ENCODE assay signal across 15 cellular contexts in the genomic region with DNA sequence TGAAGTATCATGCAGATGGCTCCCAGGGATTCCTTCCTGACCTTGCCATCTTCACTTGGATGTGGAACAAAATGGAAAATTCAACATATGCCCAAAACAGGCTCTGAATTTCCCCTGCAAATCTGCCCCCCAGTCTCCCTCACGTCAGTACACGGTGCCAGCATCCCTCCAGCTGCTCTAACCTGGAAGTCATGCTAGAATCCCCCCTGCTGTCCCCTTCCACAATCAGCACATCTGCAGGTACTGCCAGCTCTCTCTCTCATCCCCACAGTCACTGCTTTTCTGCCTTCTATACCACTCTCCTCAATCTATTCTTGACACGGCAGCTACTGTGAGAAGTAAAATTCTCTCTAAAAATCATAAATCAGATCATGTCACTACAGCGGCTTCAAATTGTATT. TPM values are rescaled to one million over a fixed set of nuclear protein-coding genes. Genes with fewer than 3 reads are reported as not detected.
DNase-seq lines count a peak whose midpoint lies in the region; FAIRE-seq and TF ChIP-seq lines count a peak whose summit lies in the region.
"Had no signal": no experiment of that assay in that cellular context is flagged by ENCODE, and none has a peak within 500 bp of the region (broad histone marks: within the 10 kb centered on the region; RNA-seq: fewer than 3 reads in every experiment).

No MANE protein-coding gene starts in this region.

- DNase-seq in T-helper 1 cell = no peak
- DNase-seq in activated CD4-positive, alpha-beta memory T cell treated with anti-CD3 and anti-CD28 coated beads, Interleukin-2, amount 10 ng/mL, durations not matched to agents 7 days and 5 days = no peak
- DNase-seq in urothelium cell line (ENCODE audit: low spot score) = no peak
- no peak for DNase-seq in D721Med (ENCODE audit: insufficient read length, low spot score)
- DNase-seq: NCI-H187 treated with DMSO at 0.1 percent for 48 hours had no signal

- peak overlapping the region; percentile 62 for H3K27ac ChIP-seq in neutrophil
- H3K27ac ChIP-seq: gastrocnemius medialis had no signal

- POLR2A ChIA-PET in activated CD4-positive, alpha-beta memory T cell treated with anti-CD3 and anti-CD28 coated beads, Interleukin-2, amount 10 ng/mL, durations not matched to agents 7 days and 5 days (lab: Charles Lee) = interaction anchor here (0.8 to 1.7 kb wide), 14 partner anchors 9 to 606 kb away, joined by 3 to 34 read pairs (median 5); a partner anchor contains a TSS

- H3K4me3 ChIP-seq in neutrophil (ENCODE audit: low read depth in 1 of 2, low read length in 1 of 2) = peak overlapping the region in 1 of 2 experiments; percentile 38
- H3K4me3 ChIP-seq: gastrocnemius medialis had no signal

- FAIRE-seq in urothelium cell line (lab: Jason Lieb, UNC) (no peak), D721Med (lab: Jason Lieb, UNC) (no peak)
- FAIRE-seq: HTR-8/SVneo had no signal

- peaks cover 14% of the 10 kb centered on the region for H3K27me3 Mint-ChIP-seq in T-helper 1 cell treated with Interleukin-12 subunit alpha and Interleukin-12 subunit beta and Interleukin-4 antibody, amounts not matched to agents 30 μg/mL and 1 μg/mL, for 36 hours (ENCODE audit: low read depth)
- no peaks in the 10 kb centered on the region for H3K27me3 Mint-ChIP-seq in activated CD4-positive, alpha-beta memory T cell treated with anti-CD3 and anti-CD28 coated beads, Interleukin-2, amount 10 ng/mL, durations not matched to agents 7 days and 5 days

- CTCF ChIA-PET in activated CD4-positive, alpha-beta memory T cell treated with anti-CD3 and anti-CD28 coated beads, Interleukin-2, amount 10 ng/mL, durations not matched to agents 7 days and 5 days (lab: Charles Lee) = interaction anchor here (0.7 to 1.6 kb wide), 9 partner anchors 9 to 602 kb away, joined by 3 to 6 read pairs (median 4); a partner anchor contains a TSS

- H3K27me3 ChIP-seq in neutrophil = no peaks in the 10 kb centered on the region
- H3K27me3 ChIP-seq: gastrocnemius medialis had no signal

- peak overlapping the region; percentile 86 for H3K27ac Mint-ChIP-seq in T-helper 1 cell treated with Interleukin-12 subunit alpha and Interleukin-12 subunit beta and Interleukin-4 antibody, amounts not matched to agents 30 μg/mL and 1 μg/mL, for 36 hours
- peak overlapping the region; percentile 74 for H3K27ac Mint-ChIP-seq in activated CD4-positive, alpha-beta memory T cell treated with anti-CD3 and anti-CD28 coated beads, Interleukin-2, amount 10 ng/mL, durations not matched to agents 7 days and 5 days

- H3K4me3 Mint-ChIP-seq in T-helper 1 cell treated with Interleukin-12 subunit alpha and Interleukin-12 subunit beta and Interleukin-4 antibody, amounts not matched to agents 30 μg/mL and 1 μg/mL, for 36 hours = peak overlapping the region; percentile 73
- H3K4me3 Mint-ChIP-seq in activated CD4-positive, alpha-beta memory T cell treated with anti-CD3 and anti-CD28 coated beads, Interleukin-2, amount 10 ng/mL, durations not matched to agents 7 days and 5 days = peak overlapping the region; percentile 25

- no peaks in the 10 kb centered on the region for H3K9me3 ChIP-seq in neutrophil
- H3K9me3 ChIP-seq: gastrocnemius medialis had no signal

- H3K36me3 Mint-ChIP-seq in T-helper 1 cell treated with Interleukin-12 subunit alpha and Interleukin-12 subunit beta and Interleukin-4 antibody, amounts not matched to agents 30 μg/mL and 1 μg/mL, for 36 hours (ENCODE audit: low read depth) = peaks cover 12% of the 10 kb centered on the region
- peaks cover 38% of the 10 kb centered on the region for H3K36me3 Mint-ChIP-seq in activated CD4-positive, alpha-beta memory T cell treated with anti-CD3 and anti-CD28 coated beads, Interleukin-2, amount 10 ng/mL, durations not matched to agents 7 days and 5 days (ENCODE audit: low read depth)

- H3K9me3 Mint-ChIP-seq in T-helper 1 cell treated with Interleukin-12 subunit alpha and Interleukin-12 subunit beta and Interleukin-4 antibody, amounts not matched to agents 30 μg/mL and 1 μg/mL, for 36 hours = no peaks in the 10 kb centered on the region
- no peaks in the 10 kb centered on the region for H3K9me3 Mint-ChIP-seq in activated CD4-positive, alpha-beta memory T cell treated with anti-CD3 and anti-CD28 coated beads, Interleukin-2, amount 10 ng/mL, durations not matched to agents 7 days and 5 days

- no peak for TF ChIP-seq CTCF in neutrophil (IDR thresholded peaks at IDR 0.05)
- TF ChIP-seq CTCF in D721Med (IDR thresholded peaks at IDR 0.05; ENCODE audit: insufficient read depth, missing control alignments) = no peak

- H3K36me3 ChIP-seq in neutrophil = no peaks in the 10 kb centered on the region
- H3K36me3 ChIP-seq: gastrocnemius medialis had no signal

- H3K4me1 Mint-ChIP-seq in T-helper 1 cell treated with Interleukin-12 subunit alpha and Interleukin-12 subunit beta and Interleukin-4 antibody, amounts not matched to agents 30 μg/mL and 1 μg/mL, for 36 hours (ENCODE audit: low read depth) = peaks cover 45% of the 10 kb centered on the region
- peaks cover 61% of the 10 kb centered on the region for H3K4me1 Mint-ChIP-seq in activated CD4-positive, alpha-beta memory T cell treated with anti-CD3 and anti-CD28 coated beads, Interleukin-2, amount 10 ng/mL, durations not matched to agents 7 days and 5 days

- peaks cover 12 to 24% of the 10 kb centered on the region in 2 experiments for H3K4me1 ChIP-seq in neutrophil (ENCODE audit: control insufficient read depth in 1 of 2, insufficient read depth in 1 of 2, low read depth in 1 of 2, low read length in 1 of 2)

RNA-seq across cellular contexts. Expression of a gene that starts 21.6 kb away (rescaled TPM):
- 10 to 100 TPM; 17.8 to 18.6 TPM for total RNA-seq in activated CD4-positive, alpha-beta memory T cell treated with anti-CD3 and anti-CD28 coated beads, Interleukin-2, amount 10 ng/mL, durations not matched to agents 7 days and 5 days

RNA-seq across cellular contexts. Expression of a gene that starts 23.1 kb away (rescaled TPM):
- not detected for total RNA-seq in activated CD4-positive, alpha-beta memory T cell treated with anti-CD3 and anti-CD28 coated beads, Interleukin-2, amount 10 ng/mL, durations not matched to agents 7 days and 5 days
- total RNA-seq: A172, Daoy, dermis microvascular lymphatic vessel endothelial cell, gastrocnemius medialis, left colon, osteoblast, subcutaneous adipose tissue had no signal

RNA-seq across cellular contexts. Expression of a gene that starts 45.6 kb away (rescaled TPM):
- total RNA-seq in activated CD4-positive, alpha-beta memory T cell treated with anti-CD3 and anti-CD28 coated beads, Interleukin-2, amount 10 ng/mL, durations not matched to agents 7 days and 5 days = 100 to 1,000 TPM; 206 to 214 TPM
- total RNA-seq: A172, Daoy, dermis microvascular lymphatic vessel endothelial cell had no signal

RNA-seq across cellular contexts. Expression of a gene that starts 55.0 kb away (rescaled TPM):
- 1 to 10 TPM; 5.2 to 5.4 TPM for total RNA-seq in activated CD4-positive, alpha-beta memory T cell treated with anti-CD3 and anti-CD28 coated beads, Interleukin-2, amount 10 ng/mL, durations not matched to agents 7 days and 5 days
